In the genomic region with DNA sequence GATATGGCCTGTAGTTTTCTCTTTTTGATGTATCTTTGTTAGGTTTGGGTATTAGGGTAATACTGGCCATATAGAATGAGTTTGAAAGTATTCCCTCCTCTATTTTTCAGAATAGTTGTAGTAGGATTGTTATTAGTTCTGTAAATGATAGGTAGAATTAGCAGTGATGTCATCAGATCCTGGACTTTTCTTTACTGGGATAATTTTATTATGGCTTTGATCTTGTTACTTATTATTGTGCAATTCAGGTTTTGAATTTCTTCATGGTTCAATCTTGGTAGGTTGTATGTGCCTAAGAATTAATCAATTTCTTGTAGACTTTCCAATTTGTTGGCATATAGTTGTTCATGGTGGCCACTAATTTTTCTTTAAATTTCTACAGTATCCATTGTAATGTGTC, we compare ENCODE assay signal across 2 cellular contexts.
TF ChIP-seq lines count a peak whose summit lies in the region.

No MANE protein-coding gene starts in this region.

TF ChIP-seq in HepG2, 621 proteins besides CTCF, POLR2A, EP300 and RAD21 (continued from another document):
- peak; percentile 71 for TF ChIP-seq ATF7 (IDR thresholded peaks at IDR 0.05)
- TF ChIP-seq ATF7 (CRISPR knock-in tag; IDR thresholded peaks at IDR 0.05): no peak
- TF ChIP-seq ZNF496 (CRISPR knock-in tag; IDR thresholded peaks at IDR 0.05; ENCODE audit: insufficient replicate concordance): no peak
- no peak for TF ChIP-seq ZNF512B (CRISPR knock-in tag; IDR thresholded peaks at IDR 0.05; ENCODE audit: borderline replicate concordance)

TF ChIP-seq in IMR-90, 13 proteins besides CTCF, POLR2A, EP300 and RAD21 (continued from another document):
- TF ChIP-seq MAZ (IDR thresholded peaks at IDR 0.05; ENCODE audit: borderline replicate concordance, low read depth, low read length) (no peak), MXI1 (IDR thresholded peaks at IDR 0.05; ENCODE audit: borderline replicate concordance, low read depth, low read length) (no peak), CEBPB (IDR thresholded peaks at IDR 0.05; ENCODE audit: low read depth, low read length) (0 out of 2 replicates have a peak, but pooled peaks have one; percentile 26)
